8 cellular contexts compared by ENCODE assay signal in the genomic region with DNA sequence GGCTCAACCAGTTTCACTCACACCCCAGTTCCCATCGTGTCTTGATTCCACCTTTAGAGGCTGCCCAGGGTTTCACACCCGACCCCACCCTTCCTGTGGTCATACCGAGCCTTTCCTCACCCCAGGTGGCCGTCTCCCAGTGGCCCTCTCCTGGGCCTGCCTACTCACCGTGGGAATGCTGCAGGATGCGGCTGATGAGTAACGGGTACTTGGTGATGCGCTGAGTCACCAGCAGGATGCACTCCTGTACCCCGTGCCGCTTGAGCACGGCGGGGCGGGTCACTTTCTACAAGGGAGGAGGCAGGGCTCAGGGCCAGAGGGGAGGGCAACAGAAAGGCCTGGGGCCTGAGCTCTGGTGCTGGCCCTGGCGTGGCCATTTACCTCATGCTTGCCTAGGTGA. TPM values are rescaled to one million over a fixed set of nuclear protein-coding genes. Genes with fewer than 3 reads are reported as not detected.
DNase-seq lines count a peak whose midpoint lies in the region; ATAC-seq and TF ChIP-seq lines count a peak whose summit lies in the region.

No MANE protein-coding gene starts in this region.

- H3K27me3 Mint-ChIP-seq in natural killer cell (ENCODE audit: low read depth in 2 of 2): no peaks in the 10 kb centered on the region

- H3K4me3 ChIP-seq in Panc1 (ENCODE audit: low read depth in 2 of 2, low read length in 2 of 2): no peak overlapping the region
- H3K4me3 ChIP-seq in effector memory CD4-positive, alpha-beta T cell (ENCODE audit: insufficient read depth, low read depth, low read length, poor library complexity, severe bottlenecking): no peak overlapping the region

- H3K9me3 Mint-ChIP-seq in natural killer cell: no peaks in the 10 kb centered on the region

- H3K27ac ChIP-seq in Panc1 (ENCODE audit: low read length): peak overlapping the region; percentile 62
- peak overlapping the region; percentile 18 for H3K27ac ChIP-seq in effector memory CD4-positive, alpha-beta T cell (ENCODE audit: insufficient read depth, low read length, poor library complexity, severe bottlenecking)

- TF ChIP-seq CTCF in Panc1 (IDR thresholded peaks at IDR 0.05) (no peak; the same call in 1 of the 2 replicates), natural killer cell (IDR thresholded peaks at IDR 0.05) (peak; percentile 30)

- H3K36me3 ChIP-seq in Panc1 (ENCODE audit: control insufficient read depth, insufficient read depth, low read length): peaks cover 21% of the 10 kb centered on the region
- peaks cover 86% of the 10 kb centered on the region for H3K36me3 ChIP-seq in effector memory CD4-positive, alpha-beta T cell (ENCODE audit: control insufficient read depth, insufficient read depth, low read length)

- no TSS peak for BruUV-seq in Panc1 (replicated peaks; lab: Mats Ljungman, UMichigan)

- H3K4me1 ChIP-seq in Panc1 (ENCODE audit: control insufficient read depth, insufficient read depth, low read length): peaks cover 16% of the 10 kb centered on the region
- H3K4me1 ChIP-seq in effector memory CD4-positive, alpha-beta T cell (ENCODE audit: control insufficient read depth, insufficient read depth, low read length, poor library complexity, severe bottlenecking): peaks cover 5% of the 10 kb centered on the region

- peak overlapping the region; percentile 83 to 88 for H3K27ac Mint-ChIP-seq in natural killer cell

- H3K4me1 Mint-ChIP-seq in natural killer cell: peaks cover 16 to 37% of the 10 kb centered on the region in 2 donors

- in situ Hi-C loops in Panc1 (cut with HindIII; ENCODE audit: low pct_unique_long_range_greater_than_20kb, low sequenced_read_pairs): no loop called here

- no peaks in the 10 kb centered on the region for H3K27me3 ChIP-seq in Panc1 (ENCODE audit: control insufficient read depth, insufficient read depth, low read length)
- H3K27me3 ChIP-seq in effector memory CD4-positive, alpha-beta T cell (replicated peaks; ENCODE audit: control insufficient read depth, insufficient read depth, low read length, poor library complexity, severe bottlenecking): no peaks in the 10 kb centered on the region

- no peaks in the 10 kb centered on the region for H3K9me3 ChIP-seq in Panc1 (ENCODE audit: control insufficient read depth, insufficient read depth, low read depth, low read length)
- H3K9me3 ChIP-seq in effector memory CD4-positive, alpha-beta T cell (ENCODE audit: control insufficient read depth, low read length): no peaks in the 10 kb centered on the region

- intact Hi-C loops in Panc1 (cut with micrococcal nuclease; ENCODE audit: unreplicated experiment) (no loop called here), natural killer cell (cut with micrococcal nuclease) (loop anchor here (1.0 kb wide), 1 partner anchor 27 kb away; no protein-coding TSS in a partner anchor)

- DNase-seq in GM04504 (ENCODE audit: low read depth) (peak; percentile 93), Panc1 (ENCODE audit: low read depth, low spot score) (peak; percentile 94), natural killer cell (peak; percentile 39), SHP77 (lab: John Stamatoyannopoulos, UW) (no peak), NCI-H146 (lab: John Stamatoyannopoulos, UW) (no peak), NCI-H128 (lab: John Stamatoyannopoulos, UW; ENCODE audit: unreplicated experiment) (no peak), inferior parietal cortex (ENCODE audit: extremely low spot score) (no peak)
- DNase-seq in effector memory CD4-positive, alpha-beta T cell: peak in 1 of 3 donors; percentile 17

- CTCF ChIA-PET in Panc1 (lab: Charles Lee): interaction anchor here (0.6 kb wide), 1 partner anchor 46 kb away, joined by 5 read pairs; no protein-coding TSS in a partner anchor

- POLR2A ChIA-PET in Panc1 (lab: Charles Lee): no interaction called here

- no peak overlapping the region for H3K4me3 Mint-ChIP-seq in natural killer cell

- ATAC-seq in Panc1: peak; percentile 98
- ATAC-seq in natural killer cell: peak; percentile 76 to 86 (median 83)

- H3K36me3 Mint-ChIP-seq in natural killer cell: no peaks in the 10 kb centered on the region

RNA-seq across cellular contexts. Expression of a gene that starts 16.4 kb away (rescaled TPM):
- total RNA-seq in Panc1 (2021; ENCODE audit: unreplicated experiment) (87.0 TPM), natural killer cell (100 to 1,000 TPM; 143 to 200 (median 147) TPM)
- polyA plus RNA-seq in Panc1 (2012; ENCODE audit: insufficient read length): 90.6 TPM

RNA-seq across cellular contexts. Expression of a gene that starts 20.5 kb away (rescaled TPM):
- total RNA-seq in Panc1 (2021; ENCODE audit: unreplicated experiment) (8.0 TPM), natural killer cell (not detected)
- 12.6 TPM for polyA plus RNA-seq in Panc1 (2012; ENCODE audit: insufficient read length)

RNA-seq across cellular contexts. Expression of a gene that starts 27.7 kb away (rescaled TPM):
- total RNA-seq in Panc1 (2021; ENCODE audit: unreplicated experiment) (80.4 TPM), natural killer cell (100 to 1,000 TPM in 1 of 3 donors, 10 to 100 TPM in 2; 61.9 to 101 (median 85.9) TPM)
- 33.3 TPM for polyA plus RNA-seq in Panc1 (2012; ENCODE audit: insufficient read length)

RNA-seq across cellular contexts. Expression of a gene that starts 50.8 kb away (rescaled TPM):
- total RNA-seq in Panc1 (2021; ENCODE audit: unreplicated experiment) (28.1 TPM), natural killer cell (10 to 100 TPM; 79.1 to 86.1 (median 79.2) TPM)
- polyA plus RNA-seq in Panc1 (2012; ENCODE audit: insufficient read length): 26.5 TPM

RNA-seq across cellular contexts. Expression of a gene that starts 58.8 kb away (rescaled TPM):
- total RNA-seq in Panc1 (2021; ENCODE audit: unreplicated experiment) (252 TPM), natural killer cell (100 to 1,000 TPM; 209 to 215 (median 211) TPM)
- 250 TPM for polyA plus RNA-seq in Panc1 (2012; ENCODE audit: insufficient read length)

Comparison
In these comparisons a context has a peak if more than half of its experiments do, and no peak if none do; other contexts are left out.
1. DNase-seq: peak in GM04504 (single experiment), Panc1 (single experiment) and natural killer cell (single experiment); none in SHP77 (0 of 2), NCI-H146 (single experiment), NCI-H128 (single experiment) and inferior parietal cortex (single experiment).